ENCODE assay signal across 11 cellular contexts in the genomic region with DNA sequence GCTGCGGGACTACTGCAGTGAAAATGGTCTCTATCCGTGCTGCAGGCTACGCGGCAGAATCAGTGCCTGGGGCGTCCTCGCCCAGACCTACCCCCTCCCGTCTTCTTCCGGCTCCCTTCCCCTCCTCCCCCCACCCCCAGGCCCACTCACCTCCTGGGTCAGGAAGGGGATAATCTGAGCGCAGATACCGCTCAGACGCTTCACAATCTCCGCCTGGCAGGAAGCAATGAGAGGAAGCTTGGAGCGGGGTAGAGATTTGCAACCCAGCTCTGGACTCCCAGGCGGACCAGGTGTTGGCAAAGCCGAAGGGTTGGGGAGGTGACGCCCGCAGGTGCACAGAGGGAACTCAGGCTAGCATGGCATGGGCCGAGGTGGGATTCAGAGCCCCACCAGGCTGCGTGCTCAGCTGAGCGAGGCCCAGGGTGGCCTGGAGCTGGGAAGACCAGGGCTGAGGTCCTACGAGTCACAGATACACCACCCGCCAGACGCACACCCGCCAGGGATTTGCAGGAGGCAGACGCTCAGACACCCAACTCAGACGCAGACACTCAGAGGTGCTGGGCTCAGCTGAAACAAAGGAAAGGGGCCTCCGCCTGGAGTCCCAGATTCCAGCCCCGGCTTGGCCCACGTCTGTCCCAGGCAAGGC. TPM values are rescaled to one million over a fixed set of nuclear protein-coding genes. Genes with fewer than 3 reads are reported as not detected.
DNase-seq lines count a peak whose midpoint lies in the region; ATAC-seq and TF ChIP-seq lines count a peak whose summit lies in the region.
"Had no signal": no experiment of that assay in that cellular context is flagged by ENCODE, and none has a peak within 500 bp of the region (broad histone marks: within the 10 kb centered on the region; RNA-seq: fewer than 3 reads in every experiment).

No MANE protein-coding gene starts in this region.

- no peaks in the 10 kb centered on the region for H3K36me3 ChIP-seq in CD8-positive, alpha-beta T cell (ENCODE audit: insufficient read depth, low read length)
- H3K36me3 ChIP-seq in HUES64 (ENCODE audit: insufficient read depth, low read length) (no peaks in the 10 kb centered on the region), mucosa of descending colon (ENCODE audit: low read depth) (no peaks in the 10 kb centered on the region)

- no peak overlapping the region for H3K27ac ChIP-seq in CD8-positive, alpha-beta T cell (ENCODE audit: low read depth, low read length)
- no peak overlapping the region for H3K27ac ChIP-seq in HUES64 (ENCODE audit: low read depth, low read length)

- H3K9ac ChIP-seq in HUES64 (ENCODE audit: low read depth, low read length): no peak overlapping the region; the same call in 1 of the 2 replicates

- H3K9me3 Mint-ChIP-seq in CD8-positive, alpha-beta T cell: no peaks in the 10 kb centered on the region
- H3K9me3 Mint-ChIP-seq in brain: peaks cover 0 to 8% (median 0%) of the 10 kb centered on the region in 5 experiments
- no peaks in the 10 kb centered on the region for H3K9me3 Mint-ChIP-seq in immature natural killer cell
- H3K9me3 Mint-ChIP-seq in chondrocyte (ENCODE audit: low read depth): no peaks in the 10 kb centered on the region
- H3K9me3 Mint-ChIP-seq: stimulated activated naive CD8-positive, alpha-beta T cell treated with anti-CD3 and anti-CD28 coated beads, Interleukin-15, Interleukin-2, amounts not matched to agents 100 ng/mL and 50 ng/mL, for 24 hours had no signal

- intact Hi-C loops in CD8-positive, alpha-beta T cell (cut with DNase I, micrococcal nuclease): loop anchor here in 1 of 2 experiments (5.0 kb wide), 1 partner anchor 37 kb away; a partner anchor contains a TSS
- intact Hi-C loops in mucosa of descending colon (cut with DNase I, micrococcal nuclease): no loop called here

- H3K9me3 ChIP-seq in CD8-positive, alpha-beta T cell (ENCODE audit: low read length): no peaks in the 10 kb centered on the region
- H3K9me3 ChIP-seq in HUES64 (ENCODE audit: insufficient read depth, low read depth, low read length): no peaks in the 10 kb centered on the region
- H3K9me3 ChIP-seq in mucosa of descending colon: no peaks in the 10 kb centered on the region

- ATAC-seq in CD8-positive, alpha-beta T cell: peak; percentile 35
- ATAC-seq in mucosa of descending colon (peak; percentile 67), HG02885 (IDR thresholded peaks at IDR 0.05; ENCODE audit: poor library complexity, unreplicated experiment) (no peak)

- TF ChIP-seq CTCF in CD8-positive, alpha-beta T cell (IDR thresholded peaks at IDR 0.05): no peak
- TF ChIP-seq CTCF in brain (conservative IDR thresholded peaks at IDR 0.05) (no peak), mucosa of descending colon (IDR thresholded peaks at IDR 0.05) (no peak), chondrocyte (IDR thresholded peaks at IDR 0.05) (no peak)

- peaks cover 27% of the 10 kb centered on the region for H3K4me1 Mint-ChIP-seq in CD8-positive, alpha-beta T cell (ENCODE audit: low read depth)
- H3K4me1 Mint-ChIP-seq in brain (peaks cover 15% of the 10 kb centered on the region), immature natural killer cell (peaks cover 4 to 23% of the 10 kb centered on the region in 2 donors), chondrocyte (ENCODE audit: low read depth) (peaks cover 4% of the 10 kb centered on the region)

- H3K27me3 Mint-ChIP-seq in CD8-positive, alpha-beta T cell (ENCODE audit: low read depth): no peaks in the 10 kb centered on the region
- peaks cover 70% of the 10 kb centered on the region for H3K27me3 Mint-ChIP-seq in brain
- peaks cover 4 to 7% (median 5%) of the 10 kb centered on the region in 3 donors for H3K27me3 Mint-ChIP-seq in immature natural killer cell (ENCODE audit: low read depth in 3 of 3)
- H3K27me3 Mint-ChIP-seq in chondrocyte (ENCODE audit: low read depth): peaks cover 18% of the 10 kb centered on the region

- peaks cover 30% of the 10 kb centered on the region for H3K4me1 ChIP-seq in CD8-positive, alpha-beta T cell (ENCODE audit: insufficient read depth, low read length)
- H3K4me1 ChIP-seq in HUES64 (ENCODE audit: insufficient read depth, low read length) (no peaks in the 10 kb centered on the region; the same call in 1 of the 2 replicates), mucosa of descending colon (ENCODE audit: low read depth) (peaks cover 6% of the 10 kb centered on the region)

- CTCF ChIA-PET in CD8-positive, alpha-beta T cell (lab: Charles Lee): interaction anchor here (1.1 to 2.1 kb wide), 2 partner anchors 11 to 79 kb away, joined by 3 to 8 read pairs; no protein-coding TSS in a partner anchor

- DNase-seq in CD8-positive, alpha-beta T cell: peak in 1 of 7 experiments; percentile 55
- DNase-seq in mucosa of descending colon: peak in 1 of 3 donors; percentile 60
- no peak for DNase-seq in epidermal melanocyte (ENCODE audit: insufficient read length, low spot score)
- DNase-seq in immature natural killer cell: no peak
- no peak for DNase-seq in chondrocyte (ENCODE audit: low spot score)
- DNase-seq: HCEC 1CT, NCI-H2081 treated with DMSO at 0.1 percent for 48 hours had no signal

- H3K4me3 Mint-ChIP-seq in CD8-positive, alpha-beta T cell: peak overlapping the region; percentile 67
- H3K4me3 Mint-ChIP-seq in brain (peak overlapping the region in 3 of 5 experiments; percentile 10 to 46 (median 41)), immature natural killer cell (no peak overlapping the region), chondrocyte (ENCODE audit: unreplicated experiment) (no peak overlapping the region)
- H3K4me3 Mint-ChIP-seq: stimulated activated naive CD8-positive, alpha-beta T cell treated with anti-CD3 and anti-CD28 coated beads, Interleukin-15, Interleukin-2, amounts not matched to agents 100 ng/mL and 50 ng/mL, for 24 hours had no signal

- H3K36me3 Mint-ChIP-seq in CD8-positive, alpha-beta T cell: no peaks in the 10 kb centered on the region
- H3K36me3 Mint-ChIP-seq in brain (peaks cover 3% of the 10 kb centered on the region), immature natural killer cell (peaks cover 0 to 3% (median 0%) of the 10 kb centered on the region in 3 donors), chondrocyte (ENCODE audit: low read depth) (peaks cover 2% of the 10 kb centered on the region)

- WGBS in HUES64: 4% methylated on average over 28 of the region's 29 CpGs

- no peaks in the 10 kb centered on the region for H3K27me3 ChIP-seq in CD8-positive, alpha-beta T cell (ENCODE audit: insufficient read depth, low read length)
- peaks cover 61% of the 10 kb centered on the region for H3K27me3 ChIP-seq in HUES64 (ENCODE audit: insufficient read depth, low read length)

- POLR2A ChIA-PET in CD8-positive, alpha-beta T cell (lab: Charles Lee): interaction anchor here (1.0 to 1.9 kb wide), 2 partner anchors 11 to 36 kb away, joined by 4 to 10 read pairs; no protein-coding TSS in a partner anchor

- H3K4me3 ChIP-seq in CD8-positive, alpha-beta T cell (ENCODE audit: low read depth, low read length): peak overlapping the region; percentile 13
- H3K4me3 ChIP-seq in HUES64 (ENCODE audit: low read length): peak overlapping the region; percentile 37
- no peak overlapping the region for H3K4me3 ChIP-seq in mucosa of descending colon

- H3K27ac Mint-ChIP-seq in CD8-positive, alpha-beta T cell: no peak overlapping the region
- H3K27ac Mint-ChIP-seq in brain: no peak overlapping the region
- H3K27ac Mint-ChIP-seq in immature natural killer cell: no peak overlapping the region
- H3K27ac Mint-ChIP-seq in chondrocyte (ENCODE audit: unreplicated experiment): no peak overlapping the region
- H3K27ac Mint-ChIP-seq: stimulated activated naive CD8-positive, alpha-beta T cell treated with anti-CD3 and anti-CD28 coated beads, Interleukin-15, Interleukin-2, amounts not matched to agents 100 ng/mL and 50 ng/mL, for 24 hours had no signal

RNA-seq across cellular contexts. Expression of a gene that starts 4.1 kb away (rescaled TPM):
- total RNA-seq in CD8-positive, alpha-beta T cell: 10 to 100 TPM; 12.1 to 15.4 TPM
- 1.8 TPM for polyA plus RNA-seq in HUES64 (2013, experiment 1 of 2)
- 2.2 TPM for polyA plus RNA-seq in HUES64 (2013, experiment 2 of 2)
- polyA plus RNA-seq in brain (ENCODE audit: insufficient read depth, low read depth, low replicate concordance) (139 TPM), immature natural killer cell (1 to 10 TPM; 1.2 to 2.4 (median 1.3) TPM)
- total RNA-seq in mucosa of descending colon (10 to 100 TPM; 40.0 to 66.5 (median 63.5) TPM), chondrocyte (12.3 to 14.1 TPM (median 13.7 TPM) in 3 replicates)

RNA-seq across cellular contexts. Expression of a gene that starts 37.3 kb away (rescaled TPM):
- 100 to 1,000 TPM; 637 to 677 TPM for total RNA-seq in CD8-positive, alpha-beta T cell
- 95.1 TPM for polyA plus RNA-seq in HUES64 (2013, experiment 1 of 2)
- polyA plus RNA-seq in HUES64 (2013, experiment 2 of 2): 123 TPM
- polyA plus RNA-seq in brain (ENCODE audit: insufficient read depth, low read depth, low replicate concordance): 1,738 TPM
- 100 to 1,000 TPM; 427 to 664 (median 556) TPM for total RNA-seq in mucosa of descending colon
- polyA plus RNA-seq in immature natural killer cell: 100 to 1,000 TPM; 382 to 635 (median 466) TPM
- 223 to 306 TPM (median 303 TPM) in 3 replicates for total RNA-seq in chondrocyte

RNA-seq across cellular contexts. Expression of a gene that starts 47.6 kb away (rescaled TPM):
- total RNA-seq in CD8-positive, alpha-beta T cell: not detected
- polyA plus RNA-seq in HUES64 (2013, experiment 1 of 2): 0.80 TPM
- 0.51 TPM for polyA plus RNA-seq in HUES64 (2013, experiment 2 of 2)
- polyA plus RNA-seq in brain (ENCODE audit: insufficient read depth, low read depth, low replicate concordance) (12.7 TPM), immature natural killer cell (1 to 10 TPM in 2 of 3 donors, under 1 TPM in 1; 0.34 to 2.3 (median 1.8) TPM)
- total RNA-seq in mucosa of descending colon (1 to 10 TPM; 1.8 to 4.1 (median 3.0) TPM), chondrocyte (0.36 to 1.1 TPM (median 0.55 TPM) in 3 replicates)

Comparison
In these comparisons a context has a peak if more than half of its experiments do, and no peak if none do; other contexts are left out.
1. H3K4me3 Mint-ChIP-seq: peak in CD8-positive, alpha-beta T cell (single experiment) and brain (3 of 5); none in immature natural killer cell (0 of 5) and chondrocyte (single experiment).